In the genomic region with DNA sequence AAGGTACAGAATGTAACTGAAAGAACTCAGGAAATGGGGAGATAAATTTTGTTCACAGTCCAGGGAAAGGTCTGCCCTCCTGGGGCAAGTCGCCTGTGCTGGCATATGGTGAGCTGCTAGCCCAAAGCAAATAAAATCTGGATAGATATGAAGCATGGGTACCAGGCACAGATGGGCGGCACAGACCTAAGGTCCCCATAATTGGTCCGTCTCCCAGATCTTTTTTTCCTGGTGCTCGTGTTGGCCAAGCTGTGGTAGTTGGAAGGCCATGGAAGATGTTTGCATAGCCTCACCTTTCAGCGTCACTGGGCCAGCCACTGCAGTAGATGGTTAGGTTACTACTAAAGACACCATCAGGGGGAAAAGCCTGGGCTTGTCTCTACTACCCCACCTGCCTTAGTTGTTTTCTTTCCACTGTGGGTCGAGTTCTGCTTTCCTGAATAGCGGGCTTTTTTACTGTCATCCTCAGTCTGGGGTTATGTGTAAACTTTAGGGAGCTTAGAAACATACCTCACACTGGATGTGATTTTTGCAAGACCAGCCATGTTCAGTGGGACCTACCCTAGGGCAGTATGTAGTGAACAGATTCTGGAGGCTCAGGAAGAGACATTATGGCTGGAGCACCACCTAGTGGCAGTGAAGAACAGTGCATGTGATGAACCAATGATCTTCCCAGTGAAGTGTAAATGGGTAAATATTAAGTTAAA, we compare ENCODE assay signal across 7 cellular contexts. TPM values are rescaled to one million over a fixed set of nuclear protein-coding genes. Genes with fewer than 3 reads are reported as not detected.
A peak's percentile ranks its signal among the peaks of the same experiment; 100 is the strongest.
DNase-seq lines count a peak whose midpoint lies in the region; ATAC-seq and TF ChIP-seq lines count a peak whose summit lies in the region.

No MANE protein-coding gene starts in this region.

- TF ChIP-seq RAD21 in HCT116 (IDR thresholded peaks at IDR 0.05; ENCODE audit: low read depth), result peak; percentile 97

- CTCF ChIA-PET in HCT116 (lab: Charles Lee), result interaction anchor here (0.6 to 4.3 kb wide), 4 partner anchors 65 to 877 kb away, joined by 3 to 30 read pairs (median 3); no protein-coding TSS in a partner anchor

- no TSS peak for BruUV-seq in HCT116 (replicated peaks; lab: Mats Ljungman, UMichigan)

- no peak overlapping the region for H3K27ac Mint-ChIP-seq in T-helper 17 cell

- 78 to 81% methylated on average over 7 of the region's 7 CpGs for WGBS in sigmoid colon, 2 donors

- H3K36me3 Mint-ChIP-seq in T-helper 17 cell (ENCODE audit: low read depth), result no peaks in the 10 kb centered on the region

- H3K27me3 ChIP-seq in HCT116 (ENCODE audit: insufficient read depth, low read length), result no peaks in the 10 kb centered on the region
- no peaks in the 10 kb centered on the region for H3K27me3 ChIP-seq in left ventricle myocardium inferior (ENCODE audit: low read depth)
- H3K27me3 ChIP-seq in sigmoid colon, result no peaks in the 10 kb centered on the region

- no peak overlapping the region for H3K9ac ChIP-seq in HCT116 (ENCODE audit: low read length)

- H3K36me3 ChIP-seq in HCT116 (ENCODE audit: control insufficient read depth in 1 of 2, insufficient read depth in 2 of 2, low read length in 2 of 2) (no peaks in the 10 kb centered on the region), left ventricle myocardium inferior (no peaks in the 10 kb centered on the region), sigmoid colon (no peaks in the 10 kb centered on the region)

- no peak for TF ChIP-seq POLR2A in HCT116 (IDR thresholded peaks at IDR 0.05; ENCODE audit: borderline replicate concordance, extremely low read depth, insufficient read depth, insufficient read length)
- no peak for TF ChIP-seq POLR2A in NB4 (IDR thresholded peaks at IDR 0.05; ENCODE audit: extremely low read depth, insufficient read length)
- TF ChIP-seq POLR2A in sigmoid colon (IDR thresholded peaks at IDR 0.05), result no peak

- no peaks in the 10 kb centered on the region for H3K9me3 ChIP-seq in HCT116 (ENCODE audit: control insufficient read depth in 1 of 2, insufficient read depth in 1 of 2, low read depth in 1 of 2, low read length in 2 of 2)
- no peaks in the 10 kb centered on the region for H3K9me3 ChIP-seq in T-helper 17 cell (ENCODE audit: control insufficient read depth, low read length, poor library complexity, severe bottlenecking)
- H3K9me3 ChIP-seq in left ventricle myocardium inferior (replicated peaks), result no peaks in the 10 kb centered on the region
- H3K9me3 ChIP-seq in sigmoid colon, result no peaks in the 10 kb centered on the region

- H3K4me3 ChIP-seq in HCT116 (replicated peaks in 1 of 2; ENCODE audit: low read depth in 1 of 2, low read length in 2 of 2), result no peak overlapping the region
- no peak overlapping the region for H3K4me3 ChIP-seq in NB4 (ENCODE audit: low read depth, low read length)
- no peak overlapping the region for H3K4me3 ChIP-seq in left ventricle myocardium inferior
- H3K4me3 ChIP-seq in sigmoid colon, result no peak overlapping the region

- TF ChIP-seq CTCF in GM12874 (IDR thresholded peaks at IDR 0.05; ENCODE audit: insufficient read depth, low read depth, low read length), result peak; percentile 82
- TF ChIP-seq CTCF in HCT116 (IDR thresholded peaks at IDR 0.05 in 2 of 3, conservative IDR thresholded peaks at IDR 0.05 in 1 of 3; ENCODE audit: borderline replicate concordance in 1 of 3, insufficient read depth in 1 of 3, low read depth in 2 of 3, low read length in 2 of 3), result peak; percentile 85 to 98 (median 95)
- TF ChIP-seq CTCF in NB4 (IDR thresholded peaks at IDR 0.05; ENCODE audit: low read depth, low read length), result peak; percentile 84
- peak; percentile 98 for TF ChIP-seq CTCF in left ventricle myocardium inferior (IDR thresholded peaks at IDR 0.05; ENCODE audit: borderline replicate concordance)
- peak; percentile 86 to 93 (median 90) for TF ChIP-seq CTCF in sigmoid colon (IDR thresholded peaks at IDR 0.05)

- RAD21 ChIA-PET in HCT116 (lab: Charles Lee; ENCODE audit: low non-redundant PET in 1 of 2, low total read pairs in 2 of 2, uncharacterized antibody in 2 of 2, unreplicated experiment in 2 of 2), result interaction anchor here in 1 of 2 experiments (2.0 kb wide), 1 partner anchor 66 kb away, joined by 6 read pairs; no protein-coding TSS in a partner anchor

- no peaks in the 10 kb centered on the region for H3K9me2 ChIP-seq in HCT116 (ENCODE audit: insufficient read depth)

- no peak for TF ChIP-seq EP300 in sigmoid colon (IDR thresholded peaks at IDR 0.05)

- no peak overlapping the region for H3K27ac ChIP-seq in HCT116 (ENCODE audit: low read depth, low read length)
- no peak overlapping the region for H3K27ac ChIP-seq in left ventricle myocardium inferior (replicated peaks)
- H3K27ac ChIP-seq in sigmoid colon, result no peak overlapping the region

- no peak overlapping the region for H3K4me2 ChIP-seq in HCT116 (ENCODE audit: low read length)

- H3K4me1 ChIP-seq in HCT116 (ENCODE audit: control insufficient read depth in 1 of 2, insufficient read depth in 2 of 2, low read length in 2 of 2) (0 out of 4 replicates have a peak, but pooled peaks cover 0 to 5% of the 10 kb centered on the region in 2 experiments), left ventricle myocardium inferior (peaks cover 25% of the 10 kb centered on the region), sigmoid colon (no peaks in the 10 kb centered on the region)

- intact Hi-C loops in HCT116 (cut with micrococcal nuclease), result loop anchor here (1.0 to 10.0 kb wide), 6 partner anchors 65 to 878 kb away; a partner anchor contains a TSS
- intact Hi-C loops in left ventricle myocardium inferior (cut with micrococcal nuclease), result loop anchor here (1.0 to 5.0 kb wide), 3 partner anchors 65 to 204 kb away; no protein-coding TSS in a partner anchor
- intact Hi-C loops in sigmoid colon (cut with DNase I), result loop anchor here (1.0 to 10.0 kb wide), 4 partner anchors 65 to 292 kb away; a partner anchor contains a TSS

- H2AFZ ChIP-seq in HCT116 (ENCODE audit: low read depth, low read length, poor library complexity, severe bottlenecking), result no peak overlapping the region

- ATAC-seq in HCT116 (peak; percentile 96), T-helper 17 cell (peak; percentile 81)

- no peaks in the 10 kb centered on the region for H4K20me1 ChIP-seq in HCT116 (ENCODE audit: insufficient read depth)

- no peak overlapping the region for H3K4me3 Mint-ChIP-seq in T-helper 17 cell

- peaks cover 12% of the 10 kb centered on the region for H3K4me1 Mint-ChIP-seq in T-helper 17 cell

- no peaks in the 10 kb centered on the region for H3K27me3 Mint-ChIP-seq in T-helper 17 cell

- no peaks in the 10 kb centered on the region for H3K79me2 ChIP-seq in HCT116 (ENCODE audit: insufficient read depth, low read length)

- POLR2A ChIA-PET in HCT116 (lab: Charles Lee), result no interaction called here

- no peak for DNase-seq in HCT116 (ENCODE audit: low read depth, low spot score)
- peak; percentile 77 for DNase-seq in NB4 (ENCODE audit: low read depth)
- DNase-seq in T-helper 17 cell, result peak; percentile 39 to 60 (median 49)
- DNase-seq in amniotic stem cell (lab: John Stamatoyannopoulos, UW), result peak; percentile 41
- peak; percentile 32 for DNase-seq in left ventricle myocardium inferior
- peak; percentile 85 for DNase-seq in sigmoid colon

TF ChIP-seq in HCT116, 20 proteins besides CTCF, POLR2A, EP300 and RAD21:
- no peak for TF ChIP-seq TCF7L2 (IDR thresholded peaks at IDR 0.05; ENCODE audit: borderline replicate concordance, extremely low read depth, insufficient read depth, insufficient read length)
- 0 out of 2 replicates have a peak, but pooled peaks have one; percentile 8 for TF ChIP-seq CEBPB (IDR thresholded peaks at IDR 0.05; ENCODE audit: low read depth)
TF ChIP-seq in HCT116: peak in this region for 1.

RNA-seq across cellular contexts. Expression of a gene that starts 24.2 kb away (rescaled TPM):
- total RNA-seq in HCT116 (2021; ENCODE audit: unreplicated experiment), result 29.3 TPM
- 119 and 121 TPM in 2 replicates for polyA plus RNA-seq in HCT116 (2012)
- 10 to 100 TPM; 32.0 to 51.9 TPM for total RNA-seq in T-helper 17 cell
- total RNA-seq in left ventricle myocardium inferior, result 139 TPM
- total RNA-seq in sigmoid colon, result 10 to 100 TPM; 30.2 to 43.2 (median 42.8) TPM
- polyA plus RNA-seq in sigmoid colon, result 100 to 1,000 TPM; 220 to 409 (median 261) TPM
